In genomic region chr6:33197431-33198048, GRCh38 we compare ENCODE assay signal across 1 cellular context.
A peak's percentile ranks its signal among the peaks of the same experiment; 100 is the strongest.
TF ChIP-seq lines count a peak whose summit lies in the region.

No MANE protein-coding gene starts in this region.

TF ChIP-seq in GM12878, 131 proteins besides CTCF, POLR2A, EP300 and RAD21:
- TF ChIP-seq SREBF2 (IDR thresholded peaks at IDR 0.05; ENCODE audit: low read length) (no peak), KLF5 (IDR thresholded peaks at IDR 0.05; ENCODE audit: partially characterized antibody) (no peak), SUPT20H (IDR thresholded peaks at IDR 0.05; ENCODE audit: borderline replicate concordance, control insufficient read depth, low read depth, low read length) (no peak), RELA (IDR thresholded peaks at IDR 0.05; ENCODE audit: borderline replicate concordance, partially characterized antibody) (no peak), ZNF384 (IDR thresholded peaks at IDR 0.05; ENCODE audit: borderline replicate concordance, low read depth, low read length) (no peak), POU2F2 (IDR thresholded peaks at IDR 0.05; ENCODE audit: borderline replicate concordance, low read depth, low read length) (no peak), DPF2 (IDR thresholded peaks at IDR 0.05) (no peak), ESRRA (IDR thresholded peaks at IDR 0.05; ENCODE audit: low read length) (0 out of 2 replicates have a peak, but pooled peaks have one; percentile 31), SREBF1 (IDR thresholded peaks at IDR 0.05; ENCODE audit: low read length) (no peak), POLR2AphosphoS2 (IDR thresholded peaks at IDR 0.05; ENCODE audit: low read depth, low read length) (0 out of 2 replicates have a peak, but pooled peaks have one; percentile 61), ZBED1 (IDR thresholded peaks at IDR 0.05; ENCODE audit: borderline replicate concordance) (no peak), HDGF (IDR thresholded peaks at IDR 0.05) (peak; percentile 87; the same call in 1 of the 2 replicates), ETV6 (conservative IDR thresholded peaks at IDR 0.05 in 1 of 2, IDR thresholded peaks at IDR 0.05 in 1 of 2; ENCODE audit: borderline replicate concordance in 1 of 2, low read depth in 1 of 2) (no peak), CHD2 (IDR thresholded peaks at IDR 0.05; ENCODE audit: borderline replicate concordance, low read depth, low read length) (no peak), ZNF217 (IDR thresholded peaks at IDR 0.05) (no peak), PRDM15 (CRISPR knock-in tag; IDR thresholded peaks at IDR 0.05) (no peak), USF1 (IDR thresholded peaks at IDR 0.05; ENCODE audit: borderline replicate concordance, extremely low read length, insufficient read depth, low read depth, low read length) (no peak), MXI1 (IDR thresholded peaks at IDR 0.05; ENCODE audit: low read depth, low read length) (no peak), SMC3 (IDR thresholded peaks at IDR 0.05; ENCODE audit: borderline replicate concordance, low read length) (peak; percentile 57), EZH2 (IDR thresholded peaks at IDR 0.05; ENCODE audit: borderline replicate concordance, control insufficient read depth, low read depth, low read length) (no peak), STAT3 (IDR thresholded peaks at IDR 0.05; ENCODE audit: low read depth, low read length) (no peak), MAX (IDR thresholded peaks at IDR 0.05; ENCODE audit: low read depth, low read length) (no peak), ZBTB40 (IDR thresholded peaks at IDR 0.05; ENCODE audit: borderline replicate concordance) (no peak), ZNF687 (IDR thresholded peaks at IDR 0.05) (no peak), GABPA (IDR thresholded peaks at IDR 0.05; ENCODE audit: low read depth) (no peak), SMAD1 (IDR thresholded peaks at IDR 0.05; ENCODE audit: low read depth, partially characterized antibody) (no peak), RAD51 (IDR thresholded peaks at IDR 0.05) (no peak), IKZF2 (IDR thresholded peaks at IDR 0.05) (no peak), E2F4 (IDR thresholded peaks at IDR 0.05; ENCODE audit: low read depth, low read length) (no peak), NBN (IDR thresholded peaks at IDR 0.05) (0 out of 2 replicates have a peak, but pooled peaks have one; percentile 41), BRCA1 (IDR thresholded peaks at IDR 0.05; ENCODE audit: low read depth, low read length) (no peak)
- TF ChIP-seq, protein P1, sequence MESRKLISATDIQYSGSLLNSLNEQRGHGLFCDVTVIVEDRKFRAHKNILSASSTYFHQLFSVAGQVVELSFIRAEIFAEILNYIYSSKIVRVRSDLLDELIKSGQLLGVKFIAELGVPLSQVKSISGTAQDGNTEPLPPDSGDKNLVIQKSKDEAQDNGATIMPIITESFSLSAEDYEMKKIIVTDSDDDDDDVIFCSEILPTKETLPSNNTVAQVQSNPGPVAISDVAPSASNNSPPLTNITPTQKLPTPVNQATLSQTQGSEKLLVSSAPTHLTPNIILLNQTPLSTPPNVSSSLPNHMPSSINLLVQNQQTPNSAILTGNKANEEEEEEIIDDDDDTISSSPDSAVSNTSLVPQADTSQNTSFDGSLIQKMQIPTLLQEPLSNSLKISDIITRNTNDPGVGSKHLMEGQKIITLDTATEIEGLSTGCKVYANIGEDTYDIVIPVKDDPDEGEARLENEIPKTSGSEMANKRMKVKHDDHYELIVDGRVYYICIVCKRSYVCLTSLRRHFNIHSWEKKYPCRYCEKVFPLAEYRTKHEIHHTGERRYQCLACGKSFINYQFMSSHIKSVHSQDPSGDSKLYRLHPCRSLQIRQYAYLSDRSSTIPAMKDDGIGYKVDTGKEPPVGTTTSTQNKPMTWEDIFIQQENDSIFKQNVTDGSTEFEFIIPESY (IDR thresholded peaks at IDR 0.05) = peak; percentile 70; the same call in 1 of the 2 replicates
- TF ChIP-seq, protein P2, sequence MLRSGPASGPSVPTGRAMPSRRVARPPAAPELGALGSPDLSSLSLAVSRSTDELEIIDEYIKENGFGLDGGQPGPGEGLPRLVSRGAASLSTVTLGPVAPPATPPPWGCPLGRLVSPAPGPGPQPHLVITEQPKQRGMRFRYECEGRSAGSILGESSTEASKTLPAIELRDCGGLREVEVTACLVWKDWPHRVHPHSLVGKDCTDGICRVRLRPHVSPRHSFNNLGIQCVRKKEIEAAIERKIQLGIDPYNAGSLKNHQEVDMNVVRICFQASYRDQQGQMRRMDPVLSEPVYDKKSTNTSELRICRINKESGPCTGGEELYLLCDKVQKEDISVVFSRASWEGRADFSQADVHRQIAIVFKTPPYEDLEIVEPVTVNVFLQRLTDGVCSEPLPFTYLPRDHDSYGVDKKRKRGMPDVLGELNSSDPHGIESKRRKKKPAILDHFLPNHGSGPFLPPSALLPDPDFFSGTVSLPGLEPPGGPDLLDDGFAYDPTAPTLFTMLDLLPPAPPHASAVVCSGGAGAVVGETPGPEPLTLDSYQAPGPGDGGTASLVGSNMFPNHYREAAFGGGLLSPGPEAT (IDR thresholded peaks at IDR 0.05; ENCODE audit: low read depth) = no peak
